In the genomic region with DNA sequence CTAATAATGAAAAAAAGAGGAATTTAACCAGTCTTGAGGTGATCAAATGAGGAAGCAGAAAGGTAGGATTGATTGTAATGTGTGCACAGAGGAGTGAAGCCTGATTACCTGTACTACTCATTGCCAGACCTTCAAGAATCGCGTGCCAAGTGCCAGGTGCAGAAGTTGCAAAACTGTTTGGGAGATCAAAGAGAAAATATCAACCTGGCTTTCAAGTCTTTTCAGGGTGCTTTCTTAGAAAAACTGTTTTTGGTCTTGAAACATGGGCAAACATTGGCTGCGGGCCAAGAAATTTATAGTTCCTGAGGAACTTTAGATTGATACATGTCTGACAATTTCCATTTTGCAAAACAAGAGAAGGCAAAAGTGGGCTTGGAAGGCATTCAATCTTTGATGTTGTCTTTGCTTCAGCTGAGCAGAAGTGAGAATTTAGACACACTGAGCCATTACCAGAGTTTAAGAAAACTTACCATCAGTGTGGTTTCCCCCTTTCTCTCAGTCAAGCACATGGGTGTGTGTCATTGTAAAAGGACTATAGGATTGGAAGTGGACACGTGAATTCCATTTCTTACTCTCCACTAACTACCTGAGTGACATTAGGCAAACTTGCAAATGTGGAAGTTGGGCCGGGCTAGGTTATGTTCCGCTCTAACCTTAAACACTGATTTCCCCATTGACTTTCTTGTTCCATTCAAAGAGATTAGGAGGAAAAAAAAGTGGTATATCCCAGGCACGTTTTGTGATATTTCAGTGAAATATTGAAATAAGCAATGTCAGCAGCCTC, we compare ENCODE assay signal across 14 cellular contexts.
DNase-seq lines count a peak whose midpoint lies in the region; ATAC-seq and TF ChIP-seq lines count a peak whose summit lies in the region.
"Had no signal": no experiment of that assay in that cellular context is flagged by ENCODE, and none has a peak within 500 bp of the region (broad histone marks: within the 10 kb centered on the region; RNA-seq: fewer than 3 reads in every experiment).

No MANE protein-coding gene starts in this region.

- no peak overlapping the region for H3K4me3 ChIP-seq in DND-41 (ENCODE audit: low read depth in 1 of 2, low read length in 2 of 2)
- H3K4me3 ChIP-seq: HAP-1, SJCRH30 had no signal

- H3K27me3 ChIP-seq in DND-41 (ENCODE audit: insufficient read depth, low read length, poor library complexity) = no peaks in the 10 kb centered on the region
- H3K27me3 ChIP-seq: SJCRH30 had no signal

- no peaks in the 10 kb centered on the region for H3K79me2 ChIP-seq in DND-41 (ENCODE audit: insufficient read depth, low read length)

- H3K4me2 ChIP-seq in DND-41 (ENCODE audit: insufficient read depth, low read length) = no peak overlapping the region

- DNase-seq in DMS 273 (lab: John Stamatoyannopoulos, UW; ENCODE audit: unreplicated experiment) (peak; percentile 15), DMS 273 treated with DMSO at 0.1 percent for 48 hours (lab: John Stamatoyannopoulos, UW) (no peak), DND-41 (peak; percentile 72), NCI-H69 (lab: John Stamatoyannopoulos, UW) (peak; percentile 33), left colon (no peak), DMS153 (lab: John Stamatoyannopoulos, UW) (no peak), DMS53 (lab: John Stamatoyannopoulos, UW) (no peak)
- DNase-seq: NCI-H2081 treated with DMSO at 0.1 percent for 48 hours, NCI-H2227 treated with DMSO at 0.1 percent for 48 hours, NCI-H524, SJCRH30 had no signal

- H2AFZ ChIP-seq in DND-41 (ENCODE audit: low read depth, low read length) = no peak overlapping the region

- H3K27ac ChIP-seq in DND-41 (ENCODE audit: low read length) = 0 out of 2 replicates have a peak overlapping the region, but pooled peaks have one; percentile 33
- H3K27ac ChIP-seq: 22Rv1, SJCRH30 had no signal

- H3K9me3 ChIP-seq in DND-41 (ENCODE audit: insufficient read depth, low read length, severe bottlenecking) = no peaks in the 10 kb centered on the region
- H3K9me3 ChIP-seq: HAP-1, SJCRH30 had no signal

- TF ChIP-seq CTCF in DND-41 (IDR thresholded peaks at IDR 0.05; ENCODE audit: borderline replicate concordance, extremely low read depth, low read length, poor library complexity, severe bottlenecking) = no peak

- intact Hi-C loops in left colon (cut with DNase I, micrococcal nuclease) = no loop called here

- ATAC-seq in DND-41 (ENCODE audit: insufficient read depth, low read depth) (peak; percentile 54), left colon (peak; percentile 35), HG03460 (IDR thresholded peaks at IDR 0.05; ENCODE audit: unreplicated experiment) (no peak)

- H3K4me1 ChIP-seq in DND-41 (ENCODE audit: insufficient read depth, low read length) = peaks cover 48% of the 10 kb centered on the region
- H3K4me1 ChIP-seq: HAP-1, SJCRH30 had no signal

- H3K36me3 ChIP-seq in DND-41 (ENCODE audit: insufficient read depth, low read length) = no peaks in the 10 kb centered on the region
- H3K36me3 ChIP-seq: HAP-1, SJCRH30 had no signal

- no peak overlapping the region for H3K9ac ChIP-seq in DND-41 (ENCODE audit: low read depth, low read length)

- H4K20me1 ChIP-seq in DND-41 (ENCODE audit: insufficient read depth, low read length) = no peaks in the 10 kb centered on the region

Comparison
In these comparisons a context has a peak if more than half of its experiments do, and no peak if none do; other contexts are left out.
1. DNase-seq: peak in DMS 273 (single experiment), DND-41 (single experiment) and NCI-H69 (single experiment); none in DMS 273 treated with DMSO at 0.1 percent for 48 hours (single experiment), left colon (0 of 2), DMS153 (single experiment) and DMS53 (single experiment).